22 cellular contexts compared by ENCODE assay signal in the genomic region with DNA sequence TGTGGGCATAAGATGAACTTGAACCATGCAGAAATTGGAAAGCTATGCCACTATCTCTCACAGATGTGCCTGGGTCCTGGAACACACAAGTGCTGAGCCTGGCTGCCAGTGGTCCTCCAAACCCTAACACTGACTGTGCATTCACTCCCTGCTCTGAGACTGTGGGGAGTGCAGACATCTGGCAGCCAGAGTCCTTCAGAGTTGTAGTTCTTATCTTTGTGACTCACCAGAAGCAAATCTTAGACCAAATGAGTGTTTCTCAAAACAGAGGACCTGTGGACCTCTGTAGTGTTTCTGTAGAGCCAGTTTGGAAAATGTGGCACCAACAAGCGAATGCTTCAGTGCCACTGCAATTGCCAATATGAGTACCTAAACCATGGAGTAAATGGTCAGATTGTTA.
DNase-seq lines count a peak whose midpoint lies in the region; ATAC-seq and TF ChIP-seq lines count a peak whose summit lies in the region.
"Had no signal": no experiment of that assay in that cellular context is flagged by ENCODE, and none has a peak within 500 bp of the region (broad histone marks: within the 10 kb centered on the region; RNA-seq: fewer than 3 reads in every experiment).

No MANE protein-coding gene starts in this region.

- no peaks in the 10 kb centered on the region for H3K9me3 ChIP-seq in left lung
- H3K9me3 ChIP-seq: BE2C, spleen, suprapubic skin had no signal

- H3K4me1 ChIP-seq in left lung, result peaks cover 0 to 3% of the 10 kb centered on the region in 2 donors
- H3K4me1 ChIP-seq: BE2C, spleen, suprapubic skin had no signal

- peak; percentile 74 for ATAC-seq in left lung
- ATAC-seq: esophagus mucosa, PC-3 had no signal

- intact Hi-C loops in left lung (cut with DNase I), result no loop called here

- H3K4me3 ChIP-seq in astrocyte of the spinal cord (ENCODE audit: low read depth, low read length), result no peak overlapping the region
- no peak overlapping the region for H3K4me3 ChIP-seq in left lung
- H3K4me3 ChIP-seq: coronary artery, spleen, suprapubic skin had no signal

- H3K27me3 ChIP-seq in left lung, result no peaks in the 10 kb centered on the region
- H3K27me3 ChIP-seq: BE2C, spleen, suprapubic skin had no signal

- DNase-seq in AG08396 (ENCODE audit: low spot score) (peak; percentile 54), HS-27A (ENCODE audit: low read depth) (peak; percentile 12), astrocyte of the spinal cord (ENCODE audit: low read depth, low spot score) (peak; percentile 76), left lung (no peak), SHP77 treated with DMSO at 0.1 percent for 48 hours (lab: John Stamatoyannopoulos, UW) (no peak), HK-2 (ENCODE audit: unreplicated experiment) (no peak), CD1c-positive myeloid dendritic cell (ENCODE audit: extremely low spot score) (no peak), cerebellar cortex (ENCODE audit: low spot score) (no peak)
- DNase-seq: activated CD4-positive, CD25-positive, alpha-beta regulatory T cell treated with anti-CD3 and anti-CD28 coated beads, Interleukin-2, amount 50 U/mL, for 72 hours; activated naive CD4-positive, alpha-beta T cell treated with anti-CD3 and anti-CD28 coated beads, Interleukin-2, amount 50 U/mL, for 16 hours; BE2C; DMS79; NCI-H1694 treated with DMSO at 0.1 percent for 48 hours; NCI-H510A treated with DMSO at 0.1 percent for 48 hours; nucleus accumbens; PC-3; spleen; T-helper 1 cell had no signal

- no peak for TF ChIP-seq CTCF in astrocyte of the spinal cord (IDR thresholded peaks at IDR 0.05; ENCODE audit: low read depth, low read length)
- TF ChIP-seq CTCF in left lung (IDR thresholded peaks at IDR 0.05), result no peak

- no peak overlapping the region for H3K27ac ChIP-seq in left lung
- H3K27ac ChIP-seq: KMS-11, spleen, suprapubic skin had no signal

- no peaks in the 10 kb centered on the region for H3K36me3 ChIP-seq in left lung
- H3K36me3 ChIP-seq: BE2C, spleen, suprapubic skin had no signal

- in situ Hi-C loops in astrocyte of the spinal cord (cut with HindIII; ENCODE audit: low sequenced_read_pairs), result no loop called here

Comparison
In these comparisons a context has a peak if more than half of its experiments do, and no peak if none do; other contexts are left out.
1. DNase-seq: peak in AG08396 (single experiment), HS-27A (single experiment) and astrocyte of the spinal cord (single experiment); none in left lung (0 of 2), SHP77 treated with DMSO at 0.1 percent for 48 hours (single experiment), HK-2 (single experiment), CD1c-positive myeloid dendritic cell (single experiment) and cerebellar cortex (single experiment).